8 cellular contexts compared by ENCODE assay signal in genomic region chr3:69012836-69013255, GRCh38. TPM values are rescaled to one million over a fixed set of nuclear protein-coding genes. Genes with fewer than 3 reads are reported as not detected.
A peak's percentile ranks its signal among the peaks of the same experiment; 100 is the strongest.
DNase-seq lines count a peak whose midpoint lies in the region; ATAC-seq, FAIRE-seq and TF ChIP-seq lines count a peak whose summit lies in the region.
"Had no signal": no experiment of that assay in that cellular context is flagged by ENCODE, and none has a peak within 500 bp of the region (broad histone marks: within the 10 kb centered on the region; RNA-seq: fewer than 3 reads in every experiment).

No MANE protein-coding gene starts in this region.

- TF ChIP-seq POLR2A in GM12892 (IDR thresholded peaks at IDR 0.05; ENCODE audit: low read depth, low read length): no peak

- no peaks in the 10 kb centered on the region for H4K20me1 ChIP-seq in Loucy (ENCODE audit: insufficient read depth, low read length, poor library complexity, severe bottlenecking)

- H3K9ac ChIP-seq in Loucy (ENCODE audit: low read depth, low read length, poor library complexity, severe bottlenecking): peak overlapping the region; percentile 90

- no peaks in the 10 kb centered on the region for H3K9me2 ChIP-seq in Loucy (replicated peaks; ENCODE audit: low read depth, low read length)

- H3K9me3 ChIP-seq in Loucy (ENCODE audit: insufficient read depth, low read depth, low read length): no peaks in the 10 kb centered on the region

- H2AFZ ChIP-seq in Loucy (ENCODE audit: low read length): peak overlapping the region; percentile 91

- no peaks in the 10 kb centered on the region for H3K36me3 ChIP-seq in Loucy (ENCODE audit: insufficient read depth, low read length)

- H3K4me1 ChIP-seq in Loucy (ENCODE audit: insufficient read depth, low read length, poor library complexity, severe bottlenecking): peaks cover 44% of the 10 kb centered on the region

- TF ChIP-seq CTCF in Loucy (conservative IDR thresholded peaks at IDR 0.05; ENCODE audit: low read length) (no peak), astrocyte of the cerebellum (IDR thresholded peaks at IDR 0.05; ENCODE audit: low read depth, low read length, missing control alignments) (no peak), retinal pigment epithelial cell (conservative IDR thresholded peaks at IDR 0.05; ENCODE audit: low read depth, low read length) (peak; percentile 20)

- H3K4me3 ChIP-seq in Loucy (ENCODE audit: low read length, poor library complexity, severe bottlenecking) (peak overlapping the region; percentile 81), astrocyte of the cerebellum (ENCODE audit: low read depth, low read length) (peak overlapping the region; percentile 60), retinal pigment epithelial cell (ENCODE audit: low read length) (peak overlapping the region; percentile 72)

- in situ Hi-C loops in astrocyte of the cerebellum (cut with HindIII; ENCODE audit: low sequenced_read_pairs): no loop called here

- H3K27me3 ChIP-seq in Loucy (ENCODE audit: insufficient read depth, low read length, poor library complexity, severe bottlenecking): no peaks in the 10 kb centered on the region

- H3F3A ChIP-seq in Loucy (ENCODE audit: low read depth): peaks cover 4% of the 10 kb centered on the region; the same call in 1 of the 2 replicates

- peak; percentile 42 for DNase-seq in GM12892 (ENCODE audit: insufficient read length)
- DNase-seq in astrocyte of the cerebellum (ENCODE audit: low read depth): no peak
- peak in 33 of 51 donors; percentile 4 to 58 (median 30) for DNase-seq in hypothalamus (lab: John Stamatoyannopoulos, UW)
- DNase-seq in retinal pigment epithelial cell (ENCODE audit: low read depth): no peak
- no peak for DNase-seq in epidermal melanocyte (ENCODE audit: insufficient read length, low spot score)

- peak; percentile 44 for ATAC-seq in GM21737 (IDR thresholded peaks at IDR 0.05; ENCODE audit: unreplicated experiment)

- peaks cover 17% of the 10 kb centered on the region for H3K79me2 ChIP-seq in Loucy (ENCODE audit: insufficient read depth, low read length)

- peak overlapping the region; percentile 80 for H3K4me2 ChIP-seq in Loucy (ENCODE audit: low read depth, low read length, poor library complexity, severe bottlenecking)

- FAIRE-seq in GM12892 (lab: Jason Lieb, UNC): no peak
- FAIRE-seq: islet of Langerhans had no signal

RNA-seq across cellular contexts. Expression of gene EOGT, which starts 0.6 kb away (rescaled TPM):
- 5.4 TPM for polyA plus RNA-seq in GM12892 (2012; ENCODE audit: missing spikeins)

RNA-seq across cellular contexts. Expression of gene TMF1, which starts 39.3 kb away (rescaled TPM):
- 25.2 TPM for polyA plus RNA-seq in GM12892 (2012; ENCODE audit: missing spikeins)

Comparison
In these comparisons a context has a peak if more than half of its experiments do, and no peak if none do; other contexts are left out.
1. DNase-seq: peak in GM12892 (single experiment) and hypothalamus (33 of 51); none in astrocyte of the cerebellum (single experiment), retinal pigment epithelial cell (single experiment) and epidermal melanocyte (single experiment).
2. Peak in every context shown above with its lines, with median percentiles within 50 percentile points of each other: H3K4me3 ChIP-seq.